30 cellular contexts compared by ENCODE assay signal in the genomic region with DNA sequence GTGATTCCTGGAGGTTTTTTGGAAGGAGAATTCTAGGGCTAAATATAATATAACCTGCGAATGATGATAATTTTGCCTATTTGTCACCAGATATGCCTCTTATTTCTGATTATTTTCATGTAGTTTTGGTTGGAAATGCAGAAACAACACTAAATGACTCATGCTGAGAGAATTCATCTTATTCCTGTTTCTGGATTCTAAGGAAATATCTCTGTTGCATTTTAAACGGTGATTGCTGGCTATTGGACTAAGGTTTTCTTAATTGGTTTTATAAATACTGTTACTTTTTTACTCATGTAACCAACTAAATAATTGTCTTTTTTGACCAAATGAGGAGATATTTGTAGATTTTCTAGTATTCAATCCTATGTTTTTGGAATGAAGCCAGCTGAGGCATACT.
DNase-seq lines count a peak whose midpoint lies in the region; ATAC-seq, FAIRE-seq and TF ChIP-seq lines count a peak whose summit lies in the region.
"Had no signal": no experiment of that assay in that cellular context is flagged by ENCODE, and none has a peak within 500 bp of the region (broad histone marks: within the 10 kb centered on the region; RNA-seq: fewer than 3 reads in every experiment).

No MANE protein-coding gene starts in this region.

- CTCF ChIA-PET in MCF 10A (lab: Yijun Ruan, JAX) (interaction anchor here (0.6 to 1.6 kb wide), 2 partner anchors 22 to 132 kb away, joined by 3 read pairs; no protein-coding TSS in a partner anchor), mammary epithelial cell (lab: Charles Lee; ENCODE audit: low non-redundant PET) (no interaction called here)

- no peaks in the 10 kb centered on the region for H4K20me1 ChIP-seq in mammary epithelial cell (ENCODE audit: insufficient read depth, low read length)
- H4K20me1 ChIP-seq in astrocyte (ENCODE audit: insufficient read depth, low read length), result no peaks in the 10 kb centered on the region

- no peak overlapping the region for H3K27ac ChIP-seq in mammary epithelial cell (ENCODE audit: insufficient read depth, low read depth, low read length)
- no peak overlapping the region for H3K27ac ChIP-seq in astrocyte (ENCODE audit: low read depth, low read length)
- no peak overlapping the region for H3K27ac ChIP-seq in left ventricle myocardium inferior (replicated peaks)
- H3K27ac ChIP-seq: 22Rv1, C4-2B, parathyroid adenoma had no signal

- H3K9me3 ChIP-seq in mammary epithelial cell (replicated peaks; ENCODE audit: insufficient read depth, low read length), result no peaks in the 10 kb centered on the region
- no peaks in the 10 kb centered on the region for H3K9me3 ChIP-seq in astrocyte (ENCODE audit: insufficient read depth, low read depth, low read length)
- peaks cover 8% of the 10 kb centered on the region for H3K9me3 ChIP-seq in left ventricle myocardium inferior (replicated peaks)

- no peak for TF ChIP-seq CTCF in MCF 10A (IDR thresholded peaks at IDR 0.05; ENCODE audit: unreplicated experiment)
- TF ChIP-seq CTCF in mammary epithelial cell (conservative IDR thresholded peaks at IDR 0.05 in 1 of 2, IDR thresholded peaks at IDR 0.05 in 1 of 2; ENCODE audit: extremely low read depth in 1 of 2, insufficient read depth in 1 of 2, low read depth in 1 of 2, low read length in 2 of 2), result no peak
- TF ChIP-seq CTCF in astrocyte (IDR thresholded peaks at IDR 0.05; ENCODE audit: insufficient read depth, low read depth, low read length), result no peak
- TF ChIP-seq CTCF in left ventricle myocardium inferior (IDR thresholded peaks at IDR 0.05; ENCODE audit: borderline replicate concordance), result no peak

- H3K4me1 ChIP-seq in mammary epithelial cell (ENCODE audit: insufficient read depth, low read length) (no peaks in the 10 kb centered on the region), astrocyte (ENCODE audit: insufficient read depth, low read length) (peaks cover 12% of the 10 kb centered on the region), left ventricle myocardium inferior (no peaks in the 10 kb centered on the region)
- H3K4me1 ChIP-seq: parathyroid adenoma had no signal

- no peak overlapping the region for H3K27ac Mint-ChIP-seq in MCF 10A (ENCODE audit: low read depth, unreplicated experiment)
- peak overlapping the region; percentile 81 for H3K27ac Mint-ChIP-seq in astrocyte (ENCODE audit: unreplicated experiment)
- H3K27ac Mint-ChIP-seq: activated CD8-positive, alpha-beta memory T cell treated with anti-CD3 and anti-CD28 coated beads, Interleukin-2, amount 10 ng/mL, durations not matched to agents 7 days and 5 days; activated naive CD8-positive, alpha-beta T cell treated with anti-CD3 and anti-CD28 coated beads, Interleukin-2, amount 50 U/mL, for 24 hours; activated T-helper 2 cell treated with anti-CD3 and anti-CD28 coated beads, Interferon-gamma antibody, Interleukin-2, Interleukin-4, amounts not matched to agents 10 μg/mL and 5 μg/mL and 100 μg/mL, durations not matched to agents 14 hours and 24 hours and 36 hours; natural killer cell; stimulated activated naive CD8-positive, alpha-beta T cell treated with anti-CD3 and anti-CD28 coated beads, Interleukin-15, amount 100 ng/mL, for 72 hours; type B pancreatic cell had no signal

- no peaks in the 10 kb centered on the region for H3K36me3 Mint-ChIP-seq in MCF 10A (ENCODE audit: insufficient read depth, unreplicated experiment)
- no peaks in the 10 kb centered on the region for H3K36me3 Mint-ChIP-seq in astrocyte (ENCODE audit: low read depth, unreplicated experiment)
- H3K36me3 Mint-ChIP-seq: activated CD8-positive, alpha-beta memory T cell treated with anti-CD3 and anti-CD28 coated beads, Interleukin-2, amount 10 ng/mL, durations not matched to agents 7 days and 5 days; natural killer cell; type B pancreatic cell had no signal

- no peaks in the 10 kb centered on the region for H3K27me3 ChIP-seq in mammary epithelial cell (ENCODE audit: insufficient read depth, low read length)
- H3K27me3 ChIP-seq in astrocyte (ENCODE audit: insufficient read depth, low read length), result no peaks in the 10 kb centered on the region
- no peaks in the 10 kb centered on the region for H3K27me3 ChIP-seq in left ventricle myocardium inferior (ENCODE audit: low read depth)

- in situ Hi-C loops in mammary epithelial cell (cut with MboI; ENCODE audit: low sequenced_read_pairs in 2 of 2), result no loop called here

- H3K79me2 ChIP-seq in mammary epithelial cell (ENCODE audit: insufficient read depth, low read length) (no peaks in the 10 kb centered on the region), astrocyte (ENCODE audit: insufficient read depth, low read length) (no peaks in the 10 kb centered on the region)
- H3K79me2 ChIP-seq: parathyroid adenoma had no signal

- ATAC-seq in GM19455 (IDR thresholded peaks at IDR 0.05; ENCODE audit: unreplicated experiment) (no peak), HG03095 (IDR thresholded peaks at IDR 0.05; ENCODE audit: unreplicated experiment) (no peak)
- ATAC-seq: activated CD8-positive, alpha-beta memory T cell treated with anti-CD3 and anti-CD28 coated beads, Interleukin-2, amount 10 ng/mL, durations not matched to agents 7 days and 5 days; activated naive CD8-positive, alpha-beta T cell treated with anti-CD3 and anti-CD28 coated beads, Interleukin-2, amount 50 U/mL, for 24 hours; natural killer cell; stimulated activated naive CD8-positive, alpha-beta T cell treated with anti-CD3 and anti-CD28 coated beads, Interleukin-15, amount 100 ng/mL, for 72 hours had no signal

- peaks cover 9% of the 10 kb centered on the region for H3K9me3 Mint-ChIP-seq in MCF 10A (ENCODE audit: unreplicated experiment)
- H3K9me3 Mint-ChIP-seq in astrocyte (ENCODE audit: unreplicated experiment), result no peaks in the 10 kb centered on the region
- H3K9me3 Mint-ChIP-seq: type B pancreatic cell had no signal

- H3K4me2 ChIP-seq in mammary epithelial cell (ENCODE audit: insufficient read depth, low read depth, low read length) (no peak overlapping the region), astrocyte (ENCODE audit: low read length) (peak overlapping the region; percentile 72)

- H3K36me3 ChIP-seq in mammary epithelial cell (ENCODE audit: insufficient read depth, low read length) (no peaks in the 10 kb centered on the region), astrocyte (ENCODE audit: insufficient read depth, low read length) (no peaks in the 10 kb centered on the region), left ventricle myocardium inferior (no peaks in the 10 kb centered on the region)

- DNase-seq in MCF 10A (ENCODE audit: unreplicated experiment) (peak; percentile 20), mammary epithelial cell (no peak), astrocyte (ENCODE audit: low read depth) (peak; percentile 39), glomerular endothelial cell (ENCODE audit: extremely low read depth, low read depth, low spot score) (peak; percentile 34), T1000 (lab: John Stamatoyannopoulos, UW) (no peak), left ventricle myocardium inferior (no peak)
- DNase-seq: activated CD4-positive, alpha-beta T cell treated with anti-CD3 and anti-CD28 coated beads for 48 hours; activated CD8-positive, alpha-beta memory T cell treated with anti-CD3 and anti-CD28 coated beads, Interleukin-2, amount 10 ng/mL, durations not matched to agents 7 days and 5 days; activated naive CD8-positive, alpha-beta T cell treated with anti-CD3 and anti-CD28 coated beads, Interleukin-2, amount 50 U/mL, for 24 hours; DMS 273 treated with DMSO at 0.1 percent for 48 hours; effector memory CD4-positive, alpha-beta T cell; hippocampal formation; Karpas-422; kidney; natural killer cell; NCI-H1105; NCI-H2081 treated with DMSO at 0.1 percent for 48 hours; NCI-H524; stimulated activated CD4-positive, alpha-beta T cell treated with anti-CD3 and anti-CD28 coated beads, Interleukin-2, amount 100 ng/mL, for 48 hours; stimulated activated naive CD8-positive, alpha-beta T cell treated with anti-CD3 and anti-CD28 coated beads, Interleukin-15, amount 100 ng/mL, for 72 hours had no signal

- H3K4me3 ChIP-seq in mammary epithelial cell (replicated peaks in 1 of 3; ENCODE audit: insufficient read depth in 1 of 3, low read depth in 2 of 3, low read length in 3 of 3), result no peak overlapping the region
- H3K4me3 ChIP-seq in astrocyte (ENCODE audit: insufficient read depth, low read depth, low read length), result no peak overlapping the region
- H3K4me3 ChIP-seq in left ventricle myocardium inferior, result no peak overlapping the region

- POLR2A ChIA-PET in MCF 10A (lab: Yijun Ruan, JAX), result no interaction called here

- no TSS peak for BruUV-seq in MCF 10A (replicated peaks; lab: Mats Ljungman, UMichigan)
- BruUV-seq in mammary epithelial cell (replicated peaks; lab: Mats Ljungman, UMichigan), result no TSS peak

- no peak overlapping the region for H3K9ac ChIP-seq in mammary epithelial cell (ENCODE audit: insufficient read depth, low read length)
- no peak overlapping the region for H3K9ac ChIP-seq in astrocyte (ENCODE audit: low read length)
- H3K9ac ChIP-seq: parathyroid adenoma had no signal

- H2AFZ ChIP-seq in mammary epithelial cell (ENCODE audit: low read depth, low read length) (no peak overlapping the region), astrocyte (ENCODE audit: low read depth, low read length) (no peak overlapping the region)
- H2AFZ ChIP-seq: parathyroid adenoma had no signal

- H3K27me3 Mint-ChIP-seq in MCF 10A (ENCODE audit: insufficient read depth, unreplicated experiment) (no peaks in the 10 kb centered on the region), astrocyte (ENCODE audit: low read depth, unreplicated experiment) (no peaks in the 10 kb centered on the region)
- H3K27me3 Mint-ChIP-seq: activated CD8-positive, alpha-beta memory T cell treated with anti-CD3 and anti-CD28 coated beads, Interleukin-2, amount 10 ng/mL, durations not matched to agents 7 days and 5 days; activated naive CD8-positive, alpha-beta T cell treated with anti-CD3 and anti-CD28 coated beads, Interleukin-2, amount 50 U/mL, for 24 hours; central memory CD8-positive, alpha-beta T cell; stimulated activated naive CD8-positive, alpha-beta T cell treated with anti-CD3 and anti-CD28 coated beads, Interleukin-15, amount 100 ng/mL, for 72 hours; type B pancreatic cell had no signal

- WGBS in mammary epithelial cell (ENCODE audit: low coverage, missing lambda C conversion rate), result 64% methylated on average over 2 of the region's 2 CpGs

- H3K4me1 Mint-ChIP-seq in MCF 10A (ENCODE audit: insufficient read depth, unreplicated experiment) (peaks cover 7% of the 10 kb centered on the region), astrocyte (ENCODE audit: low read depth, unreplicated experiment) (peaks cover 11% of the 10 kb centered on the region)
- H3K4me1 Mint-ChIP-seq: activated CD8-positive, alpha-beta memory T cell treated with anti-CD3 and anti-CD28 coated beads, Interleukin-2, amount 10 ng/mL, durations not matched to agents 7 days and 5 days; activated naive CD8-positive, alpha-beta T cell treated with anti-CD3 and anti-CD28 coated beads, Interleukin-2, amount 50 U/mL, for 24 hours; central memory CD8-positive, alpha-beta T cell; natural killer cell; stimulated activated naive CD8-positive, alpha-beta T cell treated with anti-CD3 and anti-CD28 coated beads, Interleukin-15, amount 100 ng/mL, for 72 hours had no signal

- peak; percentile 41 for FAIRE-seq in astrocyte (lab: Jason Lieb, UNC)
- FAIRE-seq: GM12892, HTR-8/SVneo had no signal

- intact Hi-C loops in MCF 10A (cut with micrococcal nuclease) (no loop called here), mammary epithelial cell (cut with micrococcal nuclease) (no loop called here), left ventricle myocardium inferior (cut with micrococcal nuclease) (no loop called here)

- dilution Hi-C loops in mammary epithelial cell (cut with HindIII; ENCODE audit: low sequenced_read_pairs), result no loop called here

- H3K4me3 Mint-ChIP-seq in MCF 10A (ENCODE audit: unreplicated experiment) (no peak overlapping the region), astrocyte (ENCODE audit: unreplicated experiment) (no peak overlapping the region)
- H3K4me3 Mint-ChIP-seq: activated CD8-positive, alpha-beta memory T cell treated with anti-CD3 and anti-CD28 coated beads, Interleukin-2, amount 10 ng/mL, durations not matched to agents 7 days and 5 days; activated naive CD8-positive, alpha-beta T cell treated with anti-CD3 and anti-CD28 coated beads, Interleukin-2, amount 50 U/mL, for 24 hours; central memory CD8-positive, alpha-beta T cell; natural killer cell; stimulated activated naive CD8-positive, alpha-beta T cell treated with anti-CD3 and anti-CD28 coated beads, Interleukin-15, amount 100 ng/mL, for 72 hours; type B pancreatic cell had no signal

Comparison
In these comparisons a context has a peak if more than half of its experiments do, and no peak if none do; other contexts are left out.
1. DNase-seq: peak in MCF 10A (single experiment), astrocyte (single experiment) and glomerular endothelial cell (single experiment); none in mammary epithelial cell (single experiment), T1000 (single experiment) and left ventricle myocardium inferior (single experiment).